16 cellular contexts compared by ENCODE assay signal in the genomic region with DNA sequence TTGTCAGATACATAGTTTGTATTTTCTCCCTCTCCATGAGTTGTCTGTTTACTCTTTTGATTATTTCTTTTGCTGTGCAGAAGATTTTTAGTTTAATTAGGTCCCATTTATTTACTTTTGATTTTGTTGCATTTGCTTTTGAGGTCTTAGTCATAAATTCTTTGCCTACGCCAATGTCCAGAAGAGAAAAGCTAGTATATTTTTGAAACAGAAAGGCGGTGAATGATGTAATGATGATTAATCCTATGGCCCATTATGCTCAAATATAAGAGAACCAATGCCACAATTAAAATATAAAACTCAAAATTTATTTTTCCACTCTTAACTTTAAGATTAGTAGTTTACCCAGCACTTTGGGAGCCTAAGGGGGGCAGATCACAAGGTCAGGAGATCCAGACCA. TPM values are rescaled to one million over a fixed set of nuclear protein-coding genes. Genes with fewer than 3 reads are reported as not detected.
A peak's percentile ranks its signal among the peaks of the same experiment; 100 is the strongest.
DNase-seq lines count a peak whose midpoint lies in the region; ATAC-seq and TF ChIP-seq lines count a peak whose summit lies in the region.
"Had no signal": no experiment of that assay in that cellular context is flagged by ENCODE, and none has a peak within 500 bp of the region (broad histone marks: within the 10 kb centered on the region; RNA-seq: fewer than 3 reads in every experiment).

No MANE protein-coding gene starts in this region.

- in situ Hi-C loops in astrocyte of the spinal cord (cut with HindIII; ENCODE audit: low sequenced_read_pairs) = no loop called here

- no peak for TF ChIP-seq CTCF in astrocyte of the spinal cord (IDR thresholded peaks at IDR 0.05; ENCODE audit: low read depth, low read length)
- no peak for TF ChIP-seq CTCF in fibroblast of mammary gland (conservative IDR thresholded peaks at IDR 0.05; ENCODE audit: control insufficient read depth, insufficient read depth, low read depth, low read length)
- TF ChIP-seq CTCF in sigmoid colon (IDR thresholded peaks at IDR 0.05) = no peak

- no peak for TF ChIP-seq EP300 in sigmoid colon (IDR thresholded peaks at IDR 0.05)

- no peaks in the 10 kb centered on the region for H3K27me3 ChIP-seq in sigmoid colon
- H3K27me3 ChIP-seq: BLaER1 had no signal

- no peaks in the 10 kb centered on the region for H3K9me3 ChIP-seq in sigmoid colon
- H3K9me3 ChIP-seq: BLaER1, Caco-2 had no signal

- no peak overlapping the region for H3K4me3 ChIP-seq in astrocyte of the spinal cord (ENCODE audit: low read depth, low read length)
- H3K4me3 ChIP-seq in fibroblast of mammary gland (ENCODE audit: control insufficient read depth, low read depth, low read length) = no peak overlapping the region
- H3K4me3 ChIP-seq in sigmoid colon = no peak overlapping the region
- H3K4me3 ChIP-seq: BLaER1, GM12878 had no signal

- 91 to 93% methylated on average over 2 of the region's 2 CpGs for WGBS in sigmoid colon, 2 donors

- ATAC-seq in GM19328 (IDR thresholded peaks at IDR 0.05; ENCODE audit: unreplicated experiment) = no peak
- ATAC-seq: GM12878 had no signal

- H3K36me3 ChIP-seq in sigmoid colon = no peaks in the 10 kb centered on the region
- H3K36me3 ChIP-seq: BLaER1 had no signal

- DNase-seq in M059J (ENCODE audit: low read depth) = peak; percentile 16
- DNase-seq in astrocyte of the spinal cord (ENCODE audit: low read depth, low spot score) = peak; percentile 31
- DNase-seq in fibroblast of mammary gland (ENCODE audit: low read depth) = peak; percentile 48
- DNase-seq in SW 1271 (lab: John Stamatoyannopoulos, UW) = no peak
- no peak for DNase-seq in sigmoid colon
- no peak for DNase-seq in GM03348 (ENCODE audit: low spot score)
- DNase-seq: AML-193; Caco-2; CD8-positive, alpha-beta memory T cell; DMS53; GOT3; H9 had no signal

- TF ChIP-seq POLR2A in sigmoid colon (IDR thresholded peaks at IDR 0.05) = no peak

- no peak overlapping the region for H3K27ac ChIP-seq in sigmoid colon
- H3K27ac ChIP-seq: BLaER1 had no signal

- peaks cover 0 to 15% (median 10%) of the 10 kb centered on the region in 4 donors for H3K4me1 ChIP-seq in sigmoid colon
- H3K4me1 ChIP-seq: BLaER1, Caco-2 had no signal

- intact Hi-C loops in sigmoid colon (cut with DNase I) = no loop called here

RNA-seq across cellular contexts. Expression of a gene that starts 59.8 kb away (rescaled TPM):
- not detected in 2 replicates for total RNA-seq in M059J (2014; rRNA removed; shearing (Covaris generic))
- not detected for total RNA-seq in sigmoid colon
- polyA plus RNA-seq in sigmoid colon = not detected
- total RNA-seq: Caco-2; CD8-positive, alpha-beta memory T cell; GM12878; H9; HT1080 had no signal
- polyA plus RNA-seq: CD8-positive, alpha-beta memory T cell; GM12878 had no signal

Comparison
In these comparisons a context has a peak if more than half of its experiments do, and no peak if none do; other contexts are left out.
1. DNase-seq: peak in M059J (single experiment), astrocyte of the spinal cord (single experiment) and fibroblast of mammary gland (single experiment); none in SW 1271 (0 of 2), sigmoid colon (single experiment) and GM03348 (single experiment).